Comparison of ENCODE assay signal across 8 cellular contexts in genomic region chr19:45885556-45886426, GRCh38. TPM values are rescaled to one million over a fixed set of nuclear protein-coding genes. Genes with fewer than 3 reads are reported as not detected.
DNase-seq lines count a peak whose midpoint lies in the region; ATAC-seq and TF ChIP-seq lines count a peak whose summit lies in the region.

A gene with protein sequence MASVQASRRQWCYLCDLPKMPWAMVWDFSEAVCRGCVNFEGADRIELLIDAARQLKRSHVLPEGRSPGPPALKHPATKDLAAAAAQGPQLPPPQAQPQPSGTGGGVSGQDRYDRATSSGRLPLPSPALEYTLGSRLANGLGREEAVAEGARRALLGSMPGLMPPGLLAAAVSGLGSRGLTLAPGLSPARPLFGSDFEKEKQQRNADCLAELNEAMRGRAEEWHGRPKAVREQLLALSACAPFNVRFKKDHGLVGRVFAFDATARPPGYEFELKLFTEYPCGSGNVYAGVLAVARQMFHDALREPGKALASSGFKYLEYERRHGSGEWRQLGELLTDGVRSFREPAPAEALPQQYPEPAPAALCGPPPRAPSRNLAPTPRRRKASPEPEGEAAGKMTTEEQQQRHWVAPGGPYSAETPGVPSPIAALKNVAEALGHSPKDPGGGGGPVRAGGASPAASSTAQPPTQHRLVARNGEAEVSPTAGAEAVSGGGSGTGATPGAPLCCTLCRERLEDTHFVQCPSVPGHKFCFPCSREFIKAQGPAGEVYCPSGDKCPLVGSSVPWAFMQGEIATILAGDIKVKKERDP (minus strand): TSS chr19:45886141. CDS start chr19:45885774, 367 bp downstream.

- ATAC-seq in GM19452 (IDR thresholded peaks at IDR 0.05; ENCODE audit: unreplicated experiment): peak; percentile 57

- peak; percentile 64 for DNase-seq in HS-5 (ENCODE audit: low read depth)
- DNase-seq in NK-92 treated with Interleukin-12 subunit alpha and Interleukin-12 subunit beta, amount 100 ng/mL, for 24 hours (lab: John Stamatoyannopoulos, UW): peak; percentile 84
- DNase-seq in activated CD8-positive, alpha-beta memory T cell treated with anti-CD3 and anti-CD28 coated beads for 1 hour (ENCODE audit: extremely low read depth in 1 of 2, low read depth in 1 of 2): peak; percentile 73 to 75
- peak; percentile 87 for DNase-seq in effector CD4-positive, alpha-beta T cell
- DNase-seq in lung microvascular endothelial cell (ENCODE audit: low read depth in 2 of 2): peak; percentile 94 to 95
- DNase-seq in stimulated activated CD4-positive, alpha-beta T cell treated with anti-CD3 and anti-CD28 coated beads, TNF-alpha, amount 100 ng/mL, for 24 hours (ENCODE audit: low read depth in 3 of 3): peak; percentile 74 to 86 (median 86)

- TF ChIP-seq CTCF in C4-2B (conservative IDR thresholded peaks at IDR 0.05): no peak

- peak within 1 kb of the TSS; percentile 93 for H3K27ac ChIP-seq in C4-2B

RNA-seq across cellular contexts. Expression of the gene that starts here (rescaled TPM):
- 13.1 and 20.0 TPM in 2 replicates for total RNA-seq in lung microvascular endothelial cell

Comparison
In these comparisons a context has a peak if more than half of its experiments do, and no peak if none do; other contexts are left out.
1. Peak in every context shown above with its lines: DNase-seq, ATAC-seq and H3K27ac ChIP-seq.